9 cellular contexts compared by ENCODE assay signal in the genomic region with DNA sequence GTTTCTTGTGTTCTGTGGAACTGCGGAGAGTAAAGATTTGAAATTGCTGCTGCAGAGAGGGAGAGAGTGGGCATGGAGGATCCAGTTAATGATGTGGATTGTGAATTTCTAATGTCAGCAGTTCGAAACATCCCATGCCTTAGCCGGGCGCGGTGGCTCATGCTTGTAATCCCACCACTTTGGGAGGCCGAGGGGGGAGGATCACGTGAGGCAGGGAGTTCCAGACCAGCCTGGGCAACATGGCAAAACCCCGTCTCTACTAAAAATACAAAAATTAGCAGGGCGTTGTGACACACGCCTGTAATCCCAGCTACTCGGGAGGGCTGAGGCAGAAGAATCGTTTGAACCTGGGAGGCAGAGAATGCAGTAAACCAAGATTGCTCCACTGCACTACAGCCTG. TPM values are rescaled to one million over a fixed set of nuclear protein-coding genes. Genes with fewer than 3 reads are reported as not detected.
DNase-seq lines count a peak whose midpoint lies in the region; TF ChIP-seq lines count a peak whose summit lies in the region.
"Had no signal": no experiment of that assay in that cellular context is flagged by ENCODE, and none has a peak within 500 bp of the region (broad histone marks: within the 10 kb centered on the region; RNA-seq: fewer than 3 reads in every experiment).

No MANE protein-coding gene starts in this region.

- no peaks in the 10 kb centered on the region for H3K9me3 ChIP-seq in muscle layer of colon (ENCODE audit: low read length)

- CTCF ChIA-PET in activated naive CD4-positive, alpha-beta T cell treated with anti-CD3 and anti-CD28 coated beads, Interleukin-2, amount 10 ng/mL, durations not matched to agents 7 days and 5 days (lab: Charles Lee): interaction anchor here (1.1 to 3.2 kb wide), 3 partner anchors 12 to 32 kb away, joined by 3 to 20 read pairs (median 3); no protein-coding TSS in a partner anchor

- peaks cover 52% of the 10 kb centered on the region for H3K27me3 Mint-ChIP-seq in activated naive CD4-positive, alpha-beta T cell treated with anti-CD3 and anti-CD28 coated beads, Interleukin-2, amount 10 ng/mL, durations not matched to agents 7 days and 5 days

- H3K4me1 ChIP-seq in muscle layer of colon (ENCODE audit: insufficient read depth, low read length) (peaks cover 40% of the 10 kb centered on the region), urinary bladder (ENCODE audit: insufficient read depth) (no peaks in the 10 kb centered on the region)

- intact Hi-C loops in head of caudate nucleus (cut with DNase I): no loop called here

- H3K36me3 Mint-ChIP-seq in activated naive CD4-positive, alpha-beta T cell treated with anti-CD3 and anti-CD28 coated beads, Interleukin-2, amount 10 ng/mL, durations not matched to agents 7 days and 5 days: no peaks in the 10 kb centered on the region

- H3K27ac ChIP-seq in coronary artery (peak overlapping the region; percentile 98 to 100), muscle layer of colon (ENCODE audit: low read depth, low read length) (peak overlapping the region; percentile 97), urinary bladder (ENCODE audit: low read depth) (peak overlapping the region; percentile 91)

- H3K4me3 ChIP-seq in coronary artery (peak overlapping the region; percentile 92), muscle layer of colon (ENCODE audit: low read depth in 1 of 2, low read length in 2 of 2) (peak overlapping the region in 1 of 2 donors; percentile 72), urinary bladder (ENCODE audit: low read depth, low read length) (no peak overlapping the region)

- TF ChIP-seq CTCF in coronary artery (IDR thresholded peaks at IDR 0.05): no peak

- H3K9ac ChIP-seq in muscle layer of colon (ENCODE audit: low read length): peak overlapping the region; percentile 12

- DNase-seq in activated naive CD4-positive, alpha-beta T cell treated with anti-CD3 and anti-CD28 coated beads, Interleukin-2, amount 10 ng/mL, durations not matched to agents 7 days and 5 days: no peak
- no peak for DNase-seq in activated naive CD4-positive, alpha-beta T cell treated with Interleukin-2 at 50 U/mL for 16 hours
- DNase-seq in coronary artery (ENCODE audit: low spot score) (peak; percentile 75), SIG-M5 (lab: John Stamatoyannopoulos, UW) (no peak), head of caudate nucleus (no peak), NCI-H1092 treated with DMSO at 0.1 percent for 48 hours (lab: John Stamatoyannopoulos, UW) (no peak)
- DNase-seq: NCI-H187 had no signal

- WGBS in urinary bladder: 38% methylated on average over 12 of the region's 12 CpGs

- H3K27me3 ChIP-seq in muscle layer of colon (ENCODE audit: control insufficient read depth in 1 of 2, insufficient read depth in 2 of 2, low read length in 2 of 2): no peaks in the 10 kb centered on the region

- no peaks in the 10 kb centered on the region for H3K9me3 Mint-ChIP-seq in activated naive CD4-positive, alpha-beta T cell treated with anti-CD3 and anti-CD28 coated beads, Interleukin-2, amount 10 ng/mL, durations not matched to agents 7 days and 5 days

- H3K36me3 ChIP-seq in muscle layer of colon (ENCODE audit: insufficient read depth, low read length) (peaks cover 4% of the 10 kb centered on the region), urinary bladder (ENCODE audit: insufficient read depth) (no peaks in the 10 kb centered on the region)

- H3K4me3 Mint-ChIP-seq in activated naive CD4-positive, alpha-beta T cell treated with anti-CD3 and anti-CD28 coated beads, Interleukin-2, amount 10 ng/mL, durations not matched to agents 7 days and 5 days: peak overlapping the region; percentile 40

- peak overlapping the region; percentile 89 for H3K27ac Mint-ChIP-seq in activated naive CD4-positive, alpha-beta T cell treated with anti-CD3 and anti-CD28 coated beads, Interleukin-2, amount 10 ng/mL, durations not matched to agents 7 days and 5 days

- peaks cover 30% of the 10 kb centered on the region for H3K4me1 Mint-ChIP-seq in activated naive CD4-positive, alpha-beta T cell treated with anti-CD3 and anti-CD28 coated beads, Interleukin-2, amount 10 ng/mL, durations not matched to agents 7 days and 5 days

RNA-seq across cellular contexts. Expression of a gene that starts 1.1 kb away (rescaled TPM):
- 36.7 TPM for total RNA-seq in urinary bladder
- polyA plus RNA-seq in urinary bladder: 254 TPM
